8 cellular contexts compared by ENCODE assay signal in genomic region chr10:18658301-18658991, GRCh38. TPM values are rescaled to one million over a fixed set of nuclear protein-coding genes. Genes with fewer than 3 reads are reported as not detected.
DNase-seq lines count a peak whose midpoint lies in the region; ATAC-seq and TF ChIP-seq lines count a peak whose summit lies in the region.

No MANE protein-coding gene starts in this region.

- H3K4me1 Mint-ChIP-seq in activated T-helper 17 cell treated with anti-CD3 and anti-CD28 coated beads, Interleukin-2, amount 50 U/mL, for 72 hours: peaks cover 15% of the 10 kb centered on the region

- H3K36me3 ChIP-seq in heart right ventricle: peaks cover 0 to 13% (median 0%) of the 10 kb centered on the region in 9 donors
- H3K36me3 ChIP-seq in rectal smooth muscle tissue (ENCODE audit: control insufficient read depth, insufficient read depth, low read length): no peaks in the 10 kb centered on the region

- H3K9me3 Mint-ChIP-seq in activated T-helper 17 cell treated with anti-CD3 and anti-CD28 coated beads, Interleukin-2, amount 50 U/mL, for 72 hours: no peaks in the 10 kb centered on the region

- CTCF ChIA-PET in AG04449 (lab: Yijun Ruan, JAX): no interaction called here

- TF ChIP-seq CTCF in AG04449 (IDR thresholded peaks at IDR 0.05; ENCODE audit: insufficient read depth, low read length, missing control alignments) (no peak), HL-60 (IDR thresholded peaks at IDR 0.05; ENCODE audit: insufficient read depth, low read length) (no peak), heart right ventricle (IDR thresholded peaks at IDR 0.05) (no peak)

- H3K27ac Mint-ChIP-seq in activated T-helper 17 cell treated with anti-CD3 and anti-CD28 coated beads, Interleukin-2, amount 50 U/mL, for 72 hours: peak overlapping the region; percentile 96

- H3K4me3 Mint-ChIP-seq in activated T-helper 17 cell treated with anti-CD3 and anti-CD28 coated beads, Interleukin-2, amount 50 U/mL, for 72 hours: peak overlapping the region; percentile 97

- no peak for ATAC-seq in activated T-helper 17 cell treated with anti-CD3 and anti-CD28 coated beads, Interleukin-2, amount 50 U/mL, for 72 hours (replicated peaks)
- ATAC-seq in heart right ventricle (peak in 6 of 8 donors; percentile 0 to 36 (median 4)), HG03521 (IDR thresholded peaks at IDR 0.05; ENCODE audit: unreplicated experiment) (no peak)

- POLR2A ChIA-PET in AG04449 (lab: Yijun Ruan, JAX): no interaction called here

- peak overlapping the region; percentile 99 for H3K9ac ChIP-seq in rectal smooth muscle tissue (ENCODE audit: low read length)

- no peaks in the 10 kb centered on the region for H3K9me3 ChIP-seq in heart right ventricle

- 12 to 15% methylated on average over 20 of the region's 20 CpGs for WGBS in heart right ventricle, 2 donors

- H3K4me3 ChIP-seq in AG04449 (ENCODE audit: low read depth, low read length): peak overlapping the region; percentile 93
- peak overlapping the region; percentile 74 for H3K4me3 ChIP-seq in HL-60 (replicated peaks; ENCODE audit: insufficient read depth, low read length)
- H3K4me3 ChIP-seq in heart right ventricle: peak overlapping the region; percentile 61 to 97 (median 92)
- H3K4me3 ChIP-seq in rectal smooth muscle tissue (ENCODE audit: low read length): peak overlapping the region; percentile 99

- no peaks in the 10 kb centered on the region for H3K27me3 Mint-ChIP-seq in activated T-helper 17 cell treated with anti-CD3 and anti-CD28 coated beads, Interleukin-2, amount 50 U/mL, for 72 hours

- H3K27ac ChIP-seq in HL-60 (replicated peaks) (peak overlapping the region; percentile 85), heart right ventricle (peak overlapping the region; percentile 90 to 99 (median 98)), rectal smooth muscle tissue (ENCODE audit: low read depth, low read length) (peak overlapping the region; percentile 97)

- DNase-seq in AG04449 (ENCODE audit: low read depth, low spot score): no peak
- DNase-seq in HL-60 (ENCODE audit: low read depth in 1 of 2, low spot score in 1 of 2): no peak
- peak in 1 of 2 donors; percentile 24 for DNase-seq in heart right ventricle
- no peak for DNase-seq in AG08395 (ENCODE audit: low spot score)

- TF ChIP-seq POLR2A in GM18526 (IDR thresholded peaks at IDR 0.05; ENCODE audit: extremely low read depth, insufficient read length): peak; percentile 12

- H3K36me3 Mint-ChIP-seq in activated T-helper 17 cell treated with anti-CD3 and anti-CD28 coated beads, Interleukin-2, amount 50 U/mL, for 72 hours (ENCODE audit: low read depth): peaks cover 37% of the 10 kb centered on the region

- intact Hi-C loops in heart right ventricle (cut with DNase I): no loop called here

- H3K27me3 ChIP-seq in HL-60 (ENCODE audit: insufficient read depth, poor library complexity, severe bottlenecking): no peaks in the 10 kb centered on the region
- no peaks in the 10 kb centered on the region for H3K27me3 ChIP-seq in heart right ventricle
- H3K27me3 ChIP-seq in rectal smooth muscle tissue (ENCODE audit: control insufficient read depth, insufficient read depth, low read length): no peaks in the 10 kb centered on the region

- peaks cover 0 to 47% (median 32%) of the 10 kb centered on the region in 9 donors for H3K4me1 ChIP-seq in heart right ventricle
- H3K4me1 ChIP-seq in rectal smooth muscle tissue (ENCODE audit: control insufficient read depth, insufficient read depth, low read length): peaks cover 13% of the 10 kb centered on the region

RNA-seq across cellular contexts. Expression of gene ARL5B, which starts 0.8 kb away (rescaled TPM):
- total RNA-seq in activated T-helper 17 cell treated with anti-CD3 and anti-CD28 coated beads, Interleukin-2, amount 50 U/mL, for 72 hours: 10 to 100 TPM in 1 of 2 donors, 1 to 10 TPM in 1; 8.9 to 24.8 TPM
- total RNA-seq in heart right ventricle: 10 to 100 TPM in 1 of 10 donors, 1 to 10 TPM in 9; 4.8 to 10.9 (median 7.3) TPM
- polyA plus RNA-seq in heart right ventricle: 1 to 10 TPM; 2.0 to 3.9 TPM

RNA-seq across cellular contexts. Expression of gene NSUN6, which starts 7.1 kb away (rescaled TPM):
- 10 to 100 TPM; 16.5 to 25.4 TPM for total RNA-seq in activated T-helper 17 cell treated with anti-CD3 and anti-CD28 coated beads, Interleukin-2, amount 50 U/mL, for 72 hours
- total RNA-seq in heart right ventricle: 10 to 100 TPM in 2 of 10 donors, 1 to 10 TPM in 8; 4.9 to 11.4 (median 8.7) TPM
- polyA plus RNA-seq in heart right ventricle: 10 to 100 TPM in 1 of 2 donors, 1 to 10 TPM in 1; 5.5 to 13.5 TPM

Comparison
In these comparisons a context has a peak if more than half of its experiments do, and no peak if none do; other contexts are left out.
1. ATAC-seq: peak in heart right ventricle (6 of 8); none in activated T-helper 17 cell treated with anti-CD3 and anti-CD28 coated beads, Interleukin-2, amount 50 U/mL, for 72 hours (single experiment) and HG03521 (single experiment).
2. Peak in every context shown above with its lines, with median percentiles within 50 percentile points of each other: H3K4me3 ChIP-seq and H3K27ac ChIP-seq.